Comparison of ENCODE assay signal across 1 cellular context in the genomic region with DNA sequence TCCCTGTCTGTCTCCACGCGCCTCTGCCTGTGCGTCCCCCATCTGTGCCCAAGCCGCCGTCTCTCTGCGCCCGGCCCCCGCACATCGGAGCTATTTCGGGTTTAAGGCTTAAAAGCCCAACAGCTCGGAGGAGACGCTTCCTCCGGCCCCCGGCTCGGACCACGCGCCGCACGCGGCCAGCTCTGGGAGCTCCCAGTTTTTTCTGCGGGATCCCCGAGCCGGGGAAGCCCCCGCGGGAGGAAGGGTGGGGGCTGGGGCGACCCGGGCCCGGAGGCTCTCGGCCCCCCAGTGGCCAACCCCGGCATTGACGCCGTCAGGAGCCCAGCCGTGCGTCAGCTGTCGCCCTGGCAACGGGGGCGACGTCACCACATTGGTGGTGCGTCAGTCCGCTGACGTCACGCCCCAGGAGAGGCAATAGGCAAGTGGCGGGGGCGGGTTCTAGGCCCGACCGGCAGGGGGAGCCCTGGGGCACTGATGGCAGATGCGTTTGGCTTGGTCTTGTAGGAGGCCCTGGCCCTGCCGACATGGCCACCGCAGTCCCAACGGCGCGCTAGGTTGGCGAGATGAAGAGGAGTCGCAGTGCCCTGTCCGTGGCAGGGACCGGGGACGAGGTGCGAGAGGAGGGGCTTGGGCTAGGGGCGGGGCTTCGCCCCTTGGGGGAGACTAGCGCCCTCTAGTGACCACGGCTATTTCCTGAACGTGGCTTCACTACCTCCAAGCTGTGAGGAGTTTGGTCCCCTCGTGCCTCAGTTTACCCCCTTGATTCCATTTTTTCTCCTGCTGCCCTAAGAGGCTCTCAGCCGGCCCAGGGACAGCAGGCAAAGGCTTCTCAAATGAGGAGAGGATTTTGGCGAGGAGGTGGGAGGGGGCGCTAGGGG.
TF ChIP-seq lines count a peak whose summit lies in the region.

No MANE protein-coding gene starts in this region.

TF ChIP-seq in K562, 482 proteins besides CTCF, POLR2A, EP300 and RAD21 (continued from another document and continues in another):
- TF ChIP-seq, protein P1, sequence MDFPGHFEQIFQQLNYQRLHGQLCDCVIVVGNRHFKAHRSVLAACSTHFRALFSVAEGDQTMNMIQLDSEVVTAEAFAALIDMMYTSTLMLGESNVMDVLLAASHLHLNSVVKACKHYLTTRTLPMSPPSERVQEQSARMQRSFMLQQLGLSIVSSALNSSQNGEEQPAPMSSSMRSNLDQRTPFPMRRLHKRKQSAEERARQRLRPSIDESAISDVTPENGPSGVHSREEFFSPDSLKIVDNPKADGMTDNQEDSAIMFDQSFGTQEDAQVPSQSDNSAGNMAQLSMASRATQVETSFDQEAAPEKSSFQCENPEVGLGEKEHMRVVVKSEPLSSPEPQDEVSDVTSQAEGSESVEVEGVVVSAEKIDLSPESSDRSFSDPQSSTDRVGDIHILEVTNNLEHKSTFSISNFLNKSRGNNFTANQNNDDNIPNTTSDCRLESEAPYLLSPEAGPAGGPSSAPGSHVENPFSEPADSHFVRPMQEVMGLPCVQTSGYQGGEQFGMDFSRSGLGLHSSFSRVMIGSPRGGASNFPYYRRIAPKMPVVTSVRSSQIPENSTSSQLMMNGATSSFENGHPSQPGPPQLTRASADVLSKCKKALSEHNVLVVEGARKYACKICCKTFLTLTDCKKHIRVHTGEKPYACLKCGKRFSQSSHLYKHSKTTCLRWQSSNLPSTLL (IDR thresholded peaks at IDR 0.05): no peak
- TF ChIP-seq ZNF143 (CRISPR knock-in tag; IDR thresholded peaks at IDR 0.05) (peak; percentile 59; the same call in 1 of the 2 replicates), TCFL5 (CRISPR knock-in tag; conservative IDR thresholded peaks at IDR 0.05) (no peak), PCBP2 (IDR thresholded peaks at IDR 0.05; ENCODE audit: low read depth, low read length, poor library complexity, severe bottlenecking) (no peak), CTBP1 (IDR thresholded peaks at IDR 0.05; ENCODE audit: borderline replicate concordance) (peak; percentile 96), NELFE (IDR thresholded peaks at IDR 0.05; ENCODE audit: insufficient read depth, insufficient read length) (no peak), ETV1 (tag; conservative IDR thresholded peaks at IDR 0.05; ENCODE audit: low read depth) (peak; percentile 13; the same call in 1 of the 2 replicates), ADNP (tag; IDR thresholded peaks at IDR 0.05) (peak; percentile 98), ZC3H8 (IDR thresholded peaks at IDR 0.05) (no peak; the same call in 1 of the 2 replicates), PHTF2 (CRISPR knock-in tag; IDR thresholded peaks at IDR 0.05) (no peak), HDAC2 (IDR thresholded peaks at IDR 0.05) (peak; percentile 99), ZNF134 (CRISPR knock-in tag; conservative IDR thresholded peaks at IDR 0.05) (no peak), ZNF232 (CRISPR knock-in tag; IDR thresholded peaks at IDR 0.05) (no peak), GTF2A2 (tag; IDR thresholded peaks at IDR 0.05) (no peak), ZNF384 (IDR thresholded peaks at IDR 0.05; ENCODE audit: low read depth, low read length) (peak; percentile 75), MAFK (IDR thresholded peaks at IDR 0.05; ENCODE audit: low read length) (no peak), FOXP1 (CRISPR knock-in tag; IDR thresholded peaks at IDR 0.05) (peak; percentile 86; the same call in 1 of the 2 replicates), ZNF121 (CRISPR knock-in tag; conservative IDR thresholded peaks at IDR 0.05) (no peak), ATF1 (CRISPR knock-in tag; IDR thresholded peaks at IDR 0.05) (peak; percentile 97), ATF1 (tag; IDR thresholded peaks at IDR 0.05) (peak; percentile 100), DACH1 (IDR thresholded peaks at IDR 0.05; ENCODE audit: partially characterized antibody) (no peak), SAFB2 (IDR thresholded peaks at IDR 0.05; ENCODE audit: borderline replicate concordance, low read depth, low read length, severe bottlenecking) (no peak), STAT5A (IDR thresholded peaks at IDR 0.05; ENCODE audit: borderline replicate concordance, low read length) (peak; percentile 63; the same call in 1 of the 2 replicates)
- TF ChIP-seq, protein P2, sequence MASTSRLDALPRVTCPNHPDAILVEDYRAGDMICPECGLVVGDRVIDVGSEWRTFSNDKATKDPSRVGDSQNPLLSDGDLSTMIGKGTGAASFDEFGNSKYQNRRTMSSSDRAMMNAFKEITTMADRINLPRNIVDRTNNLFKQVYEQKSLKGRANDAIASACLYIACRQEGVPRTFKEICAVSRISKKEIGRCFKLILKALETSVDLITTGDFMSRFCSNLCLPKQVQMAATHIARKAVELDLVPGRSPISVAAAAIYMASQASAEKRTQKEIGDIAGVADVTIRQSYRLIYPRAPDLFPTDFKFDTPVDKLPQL (IDR thresholded peaks at IDR 0.05; ENCODE audit: extremely low read depth, insufficient read length): no peak
- TF ChIP-seq, protein P3, sequence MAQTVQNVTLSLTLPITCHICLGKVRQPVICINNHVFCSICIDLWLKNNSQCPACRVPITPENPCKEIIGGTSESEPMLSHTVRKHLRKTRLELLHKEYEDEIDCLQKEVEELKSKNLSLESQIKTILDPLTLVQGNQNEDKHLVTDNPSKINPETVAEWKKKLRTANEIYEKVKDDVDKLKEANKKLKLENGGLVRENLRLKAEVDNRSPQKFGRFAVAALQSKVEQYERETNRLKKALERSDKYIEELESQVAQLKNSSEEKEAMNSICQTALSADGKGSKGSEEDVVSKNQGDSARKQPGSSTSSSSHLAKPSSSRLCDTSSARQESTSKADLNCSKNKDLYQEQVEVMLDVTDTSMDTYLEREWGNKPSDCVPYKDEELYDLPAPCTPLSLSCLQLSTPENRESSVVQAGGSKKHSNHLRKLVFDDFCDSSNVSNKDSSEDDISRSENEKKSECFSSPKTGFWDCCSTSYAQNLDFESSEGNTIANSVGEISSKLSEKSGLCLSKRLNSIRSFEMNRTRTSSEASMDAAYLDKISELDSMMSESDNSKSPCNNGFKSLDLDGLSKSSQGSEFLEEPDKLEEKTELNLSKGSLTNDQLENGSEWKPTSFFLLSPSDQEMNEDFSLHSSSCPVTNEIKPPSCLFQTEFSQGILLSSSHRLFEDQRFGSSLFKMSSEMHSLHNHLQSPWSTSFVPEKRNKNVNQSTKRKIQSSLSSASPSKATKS (CRISPR knock-in tag; IDR thresholded peaks at IDR 0.05): no peak
- TF ChIP-seq, protein P4, sequence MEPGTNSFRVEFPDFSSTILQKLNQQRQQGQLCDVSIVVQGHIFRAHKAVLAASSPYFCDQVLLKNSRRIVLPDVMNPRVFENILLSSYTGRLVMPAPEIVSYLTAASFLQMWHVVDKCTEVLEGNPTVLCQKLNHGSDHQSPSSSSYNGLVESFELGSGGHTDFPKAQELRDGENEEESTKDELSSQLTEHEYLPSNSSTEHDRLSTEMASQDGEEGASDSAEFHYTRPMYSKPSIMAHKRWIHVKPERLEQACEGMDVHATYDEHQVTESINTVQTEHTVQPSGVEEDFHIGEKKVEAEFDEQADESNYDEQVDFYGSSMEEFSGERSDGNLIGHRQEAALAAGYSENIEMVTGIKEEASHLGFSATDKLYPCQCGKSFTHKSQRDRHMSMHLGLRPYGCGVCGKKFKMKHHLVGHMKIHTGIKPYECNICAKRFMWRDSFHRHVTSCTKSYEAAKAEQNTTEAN (CRISPR knock-in tag; IDR thresholded peaks at IDR 0.05): no peak
- TF ChIP-seq, protein P5, sequence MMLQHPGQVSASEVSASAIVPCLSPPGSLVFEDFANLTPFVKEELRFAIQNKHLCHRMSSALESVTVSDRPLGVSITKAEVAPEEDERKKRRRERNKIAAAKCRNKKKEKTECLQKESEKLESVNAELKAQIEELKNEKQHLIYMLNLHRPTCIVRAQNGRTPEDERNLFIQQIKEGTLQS (IDR thresholded peaks at IDR 0.05): peak; percentile 98
- TF ChIP-seq, protein P5 (CRISPR knock-in tag; conservative IDR thresholded peaks at IDR 0.05): no peak; the same call in none of the 2 replicates
- TF ChIP-seq, protein P6, sequence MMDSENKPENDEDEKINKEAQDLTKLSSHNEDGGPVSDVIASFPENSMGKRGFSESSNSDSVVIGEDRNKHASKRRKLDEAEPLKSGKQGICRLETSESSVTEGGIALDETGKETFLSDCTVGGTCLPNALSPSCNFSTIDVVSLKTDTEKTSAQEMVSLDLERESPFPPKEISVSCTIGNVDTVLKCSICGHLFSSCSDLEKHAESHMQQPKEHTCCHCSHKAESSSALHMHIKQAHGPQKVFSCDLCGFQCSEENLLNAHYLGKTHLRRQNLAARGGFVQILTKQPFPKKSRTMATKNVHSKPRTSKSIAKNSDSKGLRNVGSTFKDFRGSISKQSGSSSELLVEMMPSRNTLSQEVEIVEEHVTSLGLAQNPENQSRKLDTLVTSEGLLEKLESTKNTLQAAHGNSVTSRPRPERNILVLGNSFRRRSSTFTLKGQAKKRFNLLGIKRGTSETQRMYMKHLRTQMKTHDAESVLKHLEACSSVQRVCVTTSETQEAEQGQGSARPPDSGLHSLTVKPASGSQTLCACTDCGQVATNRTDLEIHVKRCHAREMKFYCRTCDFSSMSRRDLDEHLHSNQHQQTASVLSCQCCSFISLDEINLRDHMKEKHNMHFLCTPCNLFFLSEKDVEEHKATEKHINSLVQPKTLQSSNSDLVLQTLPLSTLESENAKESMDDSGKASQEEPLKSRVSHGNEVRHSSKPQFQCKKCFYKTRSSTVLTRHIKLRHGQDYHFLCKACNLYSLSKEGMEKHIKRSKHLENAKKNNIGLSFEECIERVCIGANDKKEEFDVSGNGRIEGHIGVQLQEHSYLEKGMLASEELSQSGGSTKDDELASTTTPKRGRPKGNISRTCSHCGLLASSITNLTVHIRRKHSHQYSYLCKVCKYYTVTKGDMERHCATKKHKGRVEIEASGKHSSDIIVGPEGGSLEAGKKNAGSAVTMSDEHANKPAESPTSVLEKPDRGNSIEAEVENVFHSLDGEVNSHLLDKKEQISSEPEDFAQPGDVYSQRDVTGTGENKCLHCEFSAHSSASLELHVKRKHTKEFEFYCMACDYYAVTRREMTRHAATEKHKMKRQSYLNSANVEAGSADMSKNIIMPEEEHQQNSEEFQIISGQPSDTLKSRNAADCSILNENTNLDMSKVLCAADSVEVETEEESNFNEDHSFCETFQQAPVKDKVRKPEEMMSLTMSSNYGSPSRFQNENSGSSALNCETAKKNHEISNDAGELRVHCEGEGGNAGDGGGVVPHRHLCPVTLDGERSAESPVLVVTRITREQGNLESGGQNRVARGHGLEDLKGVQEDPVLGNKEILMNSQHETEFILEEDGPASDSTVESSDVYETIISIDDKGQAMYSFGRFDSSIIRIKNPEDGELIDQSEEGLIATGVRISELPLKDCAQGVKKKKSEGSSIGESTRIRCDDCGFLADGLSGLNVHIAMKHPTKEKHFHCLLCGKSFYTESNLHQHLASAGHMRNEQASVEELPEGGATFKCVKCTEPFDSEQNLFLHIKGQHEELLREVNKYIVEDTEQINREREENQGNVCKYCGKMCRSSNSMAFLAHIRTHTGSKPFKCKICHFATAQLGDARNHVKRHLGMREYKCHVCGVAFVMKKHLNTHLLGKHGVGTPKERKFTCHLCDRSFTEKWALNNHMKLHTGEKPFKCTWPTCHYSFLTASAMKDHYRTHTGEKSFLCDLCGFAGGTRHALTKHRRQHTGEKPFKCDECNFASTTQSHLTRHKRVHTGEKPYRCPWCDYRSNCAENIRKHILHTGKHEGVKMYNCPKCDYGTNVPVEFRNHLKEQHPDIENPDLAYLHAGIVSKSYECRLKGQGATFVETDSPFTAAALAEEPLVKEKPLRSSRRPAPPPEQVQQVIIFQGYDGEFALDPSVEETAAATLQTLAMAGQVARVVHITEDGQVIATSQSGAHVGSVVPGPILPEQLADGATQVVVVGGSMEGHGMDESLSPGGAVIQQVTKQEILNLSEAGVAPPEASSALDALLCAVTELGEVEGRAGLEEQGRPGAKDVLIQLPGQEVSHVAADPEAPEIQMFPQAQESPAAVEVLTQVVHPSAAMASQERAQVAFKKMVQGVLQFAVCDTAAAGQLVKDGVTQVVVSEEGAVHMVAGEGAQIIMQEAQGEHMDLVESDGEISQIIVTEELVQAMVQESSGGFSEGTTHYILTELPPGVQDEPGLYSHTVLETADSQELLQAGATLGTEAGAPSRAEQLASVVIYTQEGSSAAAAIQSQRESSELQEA (IDR thresholded peaks at IDR 0.05; ENCODE audit: low read depth): no peak
- TF ChIP-seq, protein P7, sequence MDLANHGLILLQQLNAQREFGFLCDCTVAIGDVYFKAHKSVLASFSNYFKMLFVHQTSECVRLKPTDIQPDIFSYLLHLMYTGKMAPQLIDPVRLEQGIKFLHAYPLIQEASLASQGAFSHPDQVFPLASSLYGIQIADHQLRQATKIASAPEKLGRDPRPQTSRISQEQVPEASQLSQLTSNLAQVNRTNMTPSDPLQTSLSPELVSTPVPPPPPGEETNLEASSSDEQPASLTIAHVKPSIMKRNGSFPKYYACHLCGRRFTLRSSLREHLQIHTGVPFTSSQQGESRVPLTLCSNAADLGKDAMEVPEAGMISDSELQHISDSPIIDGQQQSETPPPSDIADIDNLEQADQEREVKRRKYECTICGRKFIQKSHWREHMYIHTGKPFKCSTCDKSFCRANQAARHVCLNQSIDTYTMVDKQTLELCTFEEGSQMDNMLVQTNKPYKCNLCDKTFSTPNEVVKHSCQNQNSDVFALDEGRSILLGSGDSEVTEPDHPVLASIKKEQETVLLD (IDR thresholded peaks at IDR 0.05): no peak
- TF ChIP-seq, protein P8, sequence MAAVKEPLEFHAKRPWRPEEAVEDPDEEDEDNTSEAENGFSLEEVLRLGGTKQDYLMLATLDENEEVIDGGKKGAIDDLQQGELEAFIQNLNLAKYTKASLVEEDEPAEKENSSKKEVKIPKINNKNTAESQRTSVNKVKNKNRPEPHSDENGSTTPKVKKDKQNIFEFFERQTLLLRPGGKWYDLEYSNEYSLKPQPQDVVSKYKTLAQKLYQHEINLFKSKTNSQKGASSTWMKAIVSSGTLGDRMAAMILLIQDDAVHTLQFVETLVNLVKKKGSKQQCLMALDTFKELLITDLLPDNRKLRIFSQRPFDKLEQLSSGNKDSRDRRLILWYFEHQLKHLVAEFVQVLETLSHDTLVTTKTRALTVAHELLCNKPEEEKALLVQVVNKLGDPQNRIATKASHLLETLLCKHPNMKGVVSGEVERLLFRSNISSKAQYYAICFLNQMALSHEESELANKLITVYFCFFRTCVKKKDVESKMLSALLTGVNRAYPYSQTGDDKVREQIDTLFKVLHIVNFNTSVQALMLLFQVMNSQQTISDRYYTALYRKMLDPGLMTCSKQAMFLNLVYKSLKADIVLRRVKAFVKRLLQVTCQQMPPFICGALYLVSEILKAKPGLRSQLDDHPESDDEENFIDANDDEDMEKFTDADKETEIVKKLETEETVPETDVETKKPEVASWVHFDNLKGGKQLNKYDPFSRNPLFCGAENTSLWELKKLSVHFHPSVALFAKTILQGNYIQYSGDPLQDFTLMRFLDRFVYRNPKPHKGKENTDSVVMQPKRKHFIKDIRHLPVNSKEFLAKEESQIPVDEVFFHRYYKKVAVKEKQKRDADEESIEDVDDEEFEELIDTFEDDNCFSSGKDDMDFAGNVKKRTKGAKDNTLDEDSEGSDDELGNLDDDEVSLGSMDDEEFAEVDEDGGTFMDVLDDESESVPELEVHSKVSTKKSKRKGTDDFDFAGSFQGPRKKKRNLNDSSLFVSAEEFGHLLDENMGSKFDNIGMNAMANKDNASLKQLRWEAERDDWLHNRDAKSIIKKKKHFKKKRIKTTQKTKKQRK (IDR thresholded peaks at IDR 0.05; ENCODE audit: borderline replicate concordance, low read depth, low read length): no peak
